17 cellular contexts compared by ENCODE assay signal in genomic region chr12:77220586-77220985, GRCh38.
DNase-seq lines count a peak whose midpoint lies in the region; ATAC-seq and TF ChIP-seq lines count a peak whose summit lies in the region.
"Had no signal": no experiment of that assay in that cellular context is flagged by ENCODE, and none has a peak within 500 bp of the region (broad histone marks: within the 10 kb centered on the region; RNA-seq: fewer than 3 reads in every experiment).

No MANE protein-coding gene starts in this region.

- ATAC-seq in aorta (ENCODE audit: low FRiP score) (no peak), HG02610 (IDR thresholded peaks at IDR 0.05; ENCODE audit: unreplicated experiment) (no peak), lower lobe of right lung (no peak)
- ATAC-seq: A549; CD8-positive, alpha-beta T cell had no signal

- H3K36me3 ChIP-seq in A673 (ENCODE audit: insufficient read depth, low read length, poor library complexity, severe bottlenecking), result no peaks in the 10 kb centered on the region
- no peaks in the 10 kb centered on the region for H3K36me3 ChIP-seq in aorta (ENCODE audit: control insufficient read depth in 1 of 2, insufficient read depth in 2 of 2, low read length in 1 of 2)
- H3K36me3 ChIP-seq in lower lobe of right lung, result no peaks in the 10 kb centered on the region
- H3K36me3 ChIP-seq: BLaER1 treated with 17β-estradiol and CSF1 and Interleukin-3, amounts not matched to agents 10 nM and 100 nM had no signal

- DNase-seq in A673 (ENCODE audit: low spot score) (peak; percentile 30), OCI-M1 (lab: John Stamatoyannopoulos, UW) (peak; percentile 88), astrocyte of the hippocampus (ENCODE audit: low read depth, low spot score) (peak; percentile 44), fibroblast of the aortic adventitia (ENCODE audit: low read depth) (peak; percentile 58), aorta (no peak), lower lobe of right lung (no peak)
- DNase-seq: Calu3; CD8-positive, alpha-beta T cell; DMS53; DND-41; GM23248; HCEC 1CT had no signal

- H3K27ac ChIP-seq in A673 (ENCODE audit: low read depth, low read length, poor library complexity, severe bottlenecking) (no peak overlapping the region), aorta (ENCODE audit: low read depth in 1 of 2, low read length in 2 of 2) (no peak overlapping the region), lower lobe of right lung (no peak overlapping the region)
- H3K27ac ChIP-seq: 22Rv1; A549; BLaER1 treated with 17β-estradiol and CSF1 and Interleukin-3, amounts not matched to agents 10 nM and 100 nM; GM23248; HL-60 had no signal

- WGBS in aorta, 2 donors, result 17 to 19% methylated on average over 1 of the region's 1 CpG

- POLR2A ChIA-PET in A673 (lab: Charles Lee; ENCODE audit: low non-redundant PET), result no interaction called here

- no peak for TF ChIP-seq CTCF in A673 (conservative IDR thresholded peaks at IDR 0.05; ENCODE audit: low read depth, low read length)
- no peak for TF ChIP-seq CTCF in fibroblast of the aortic adventitia (IDR thresholded peaks at IDR 0.05; ENCODE audit: insufficient read depth, low read length)
- TF ChIP-seq CTCF in lower lobe of right lung (IDR thresholded peaks at IDR 0.05), result no peak

- intact Hi-C loops in A673 (cut with micrococcal nuclease; ENCODE audit: unreplicated experiment), result no loop called here
- intact Hi-C loops in aorta (cut with DNase I), result no loop called here
- intact Hi-C loops in lower lobe of right lung (cut with DNase I), result no loop called here

- no peak overlapping the region for H3K4me3 ChIP-seq in A673 (ENCODE audit: low read depth, low read length, poor library complexity, severe bottlenecking)
- H3K4me3 ChIP-seq in fibroblast of the aortic adventitia (ENCODE audit: low read depth, low read length), result no peak overlapping the region
- H3K4me3 ChIP-seq in aorta (ENCODE audit: low read length in 2 of 2), result no peak overlapping the region
- H3K4me3 ChIP-seq in lower lobe of right lung, result no peak overlapping the region
- H3K4me3 ChIP-seq: A549; BLaER1 treated with 17β-estradiol and CSF1 and Interleukin-3, amounts not matched to agents 10 nM and 100 nM; GM23248 had no signal

- BruUV-seq in A673 (replicated peaks; lab: Mats Ljungman, UMichigan), result no TSS peak

- H3K4me1 ChIP-seq in A673 (ENCODE audit: insufficient read depth, low read length, poor library complexity, severe bottlenecking) (no peaks in the 10 kb centered on the region), aorta (ENCODE audit: control insufficient read depth in 1 of 2, insufficient read depth in 2 of 2, low read length in 2 of 2) (peaks cover 0 to 2% of the 10 kb centered on the region in 2 donors), lower lobe of right lung (no peaks in the 10 kb centered on the region)
- H3K4me1 ChIP-seq: A549 had no signal

- H3K9me3 ChIP-seq in A673 (ENCODE audit: low read depth, low read length, poor library complexity, severe bottlenecking) (no peaks in the 10 kb centered on the region), aorta (ENCODE audit: control insufficient read depth, low read length) (no peaks in the 10 kb centered on the region), lower lobe of right lung (no peaks in the 10 kb centered on the region)
- H3K9me3 ChIP-seq: A549 had no signal

- no peaks in the 10 kb centered on the region for H3K27me3 ChIP-seq in A673 (replicated peaks; ENCODE audit: insufficient read depth, low read depth, low read length, poor library complexity)
- no peaks in the 10 kb centered on the region for H3K27me3 ChIP-seq in aorta (ENCODE audit: control insufficient read depth in 1 of 2, insufficient read depth in 2 of 2, low read length in 1 of 2)
- H3K27me3 ChIP-seq in lower lobe of right lung (ENCODE audit: low read depth), result no peaks in the 10 kb centered on the region

- CTCF ChIA-PET in A673 (lab: Charles Lee), result no interaction called here

Comparison
In these comparisons a context has a peak if more than half of its experiments do, and no peak if none do; other contexts are left out.
1. DNase-seq: peak in A673 (single experiment), OCI-M1 (single experiment), astrocyte of the hippocampus (single experiment) and fibroblast of the aortic adventitia (single experiment); none in aorta (0 of 2) and lower lobe of right lung (single experiment).